11 cellular contexts compared by ENCODE assay signal in genomic region chr14:21191261-21191808, GRCh38. TPM values are rescaled to one million over a fixed set of nuclear protein-coding genes. Genes with fewer than 3 reads are reported as not detected.
A peak's percentile ranks its signal among the peaks of the same experiment; 100 is the strongest.
DNase-seq lines count a peak whose midpoint lies in the region; ATAC-seq and TF ChIP-seq lines count a peak whose summit lies in the region.
"Had no signal": no experiment of that assay in that cellular context is flagged by ENCODE, and none has a peak within 500 bp of the region (broad histone marks: within the 10 kb centered on the region; RNA-seq: fewer than 3 reads in every experiment).

No MANE protein-coding gene starts in this region.

- no peak overlapping the region for H3K27ac Mint-ChIP-seq in activated naive CD4-positive, alpha-beta T cell treated with anti-CD3 and anti-CD28 coated beads, Interleukin-2, amount 10 ng/mL, durations not matched to agents 7 days and 5 days
- peak overlapping the region; percentile 87 for H3K27ac Mint-ChIP-seq in glutamatergic neuron (ENCODE audit: unreplicated experiment)

- no peak for TF ChIP-seq EP300 in stomach (IDR thresholded peaks at IDR 0.05)

- H3K27me3 ChIP-seq in stomach, result no peaks in the 10 kb centered on the region

- no peak overlapping the region for H3K27ac ChIP-seq in stomach

- H3K4me3 ChIP-seq in stomach, result peak overlapping the region; percentile 34 to 48 (median 41)

- peak overlapping the region; percentile 43 for H3K4me3 Mint-ChIP-seq in activated naive CD4-positive, alpha-beta T cell treated with anti-CD3 and anti-CD28 coated beads, Interleukin-2, amount 10 ng/mL, durations not matched to agents 7 days and 5 days
- peak overlapping the region; percentile 78 for H3K4me3 Mint-ChIP-seq in glutamatergic neuron (ENCODE audit: unreplicated experiment)

- H3K27me3 Mint-ChIP-seq in activated naive CD4-positive, alpha-beta T cell treated with anti-CD3 and anti-CD28 coated beads, Interleukin-2, amount 10 ng/mL, durations not matched to agents 7 days and 5 days, result peaks cover 42% of the 10 kb centered on the region
- peaks cover 6% of the 10 kb centered on the region for H3K27me3 Mint-ChIP-seq in glutamatergic neuron (ENCODE audit: unreplicated experiment)

- no peak for ATAC-seq in GM21447 (IDR thresholded peaks at IDR 0.05; ENCODE audit: unreplicated experiment)
- ATAC-seq in HG03457 (IDR thresholded peaks at IDR 0.05; ENCODE audit: unreplicated experiment), result no peak

- peaks cover 6 to 19% (median 13%) of the 10 kb centered on the region in 4 donors for H3K4me1 ChIP-seq in stomach

- WGBS in stomach, 5 donors, result 78 to 91% (median 86%) methylated on average over 6 to 7 of the region's 7 CpGs

- no peaks in the 10 kb centered on the region for H3K36me3 Mint-ChIP-seq in activated naive CD4-positive, alpha-beta T cell treated with anti-CD3 and anti-CD28 coated beads, Interleukin-2, amount 10 ng/mL, durations not matched to agents 7 days and 5 days
- no peaks in the 10 kb centered on the region for H3K36me3 Mint-ChIP-seq in glutamatergic neuron (ENCODE audit: unreplicated experiment)

- TF ChIP-seq POLR2A in stomach (IDR thresholded peaks at IDR 0.05), result no peak

- no peak for DNase-seq in activated naive CD4-positive, alpha-beta T cell treated with anti-CD3 and anti-CD28 coated beads, Interleukin-2, amount 10 ng/mL, durations not matched to agents 7 days and 5 days
- no peak for DNase-seq in activated naive CD4-positive, alpha-beta T cell (lab: John Stamatoyannopoulos, UW)
- DNase-seq in SHP77 treated with DMSO at 0.1 percent for 48 hours (lab: John Stamatoyannopoulos, UW), result peak; percentile 13
- DNase-seq in glutamatergic neuron, result no peak
- no peak for DNase-seq in stomach
- DNase-seq in cortex of kidney (lab: John Stamatoyannopoulos, UW), result no peak

- peaks cover 13% of the 10 kb centered on the region for H3K4me1 Mint-ChIP-seq in activated naive CD4-positive, alpha-beta T cell treated with anti-CD3 and anti-CD28 coated beads, Interleukin-2, amount 10 ng/mL, durations not matched to agents 7 days and 5 days
- H3K4me1 Mint-ChIP-seq in glutamatergic neuron (ENCODE audit: low read depth, unreplicated experiment), result peaks cover 6% of the 10 kb centered on the region

- no peaks in the 10 kb centered on the region for H3K36me3 ChIP-seq in stomach

- CTCF ChIA-PET in activated naive CD4-positive, alpha-beta T cell treated with anti-CD3 and anti-CD28 coated beads, Interleukin-2, amount 10 ng/mL, durations not matched to agents 7 days and 5 days (lab: Charles Lee), result interaction anchor here (0.6 to 1.6 kb wide), 2 partner anchors 87 to 140 kb away, joined by 3 to 5 read pairs; no protein-coding TSS in a partner anchor

- no peaks in the 10 kb centered on the region for H3K9me3 Mint-ChIP-seq in activated naive CD4-positive, alpha-beta T cell treated with anti-CD3 and anti-CD28 coated beads, Interleukin-2, amount 10 ng/mL, durations not matched to agents 7 days and 5 days
- H3K9me3 Mint-ChIP-seq in glutamatergic neuron (ENCODE audit: unreplicated experiment), result peaks cover 11% of the 10 kb centered on the region

- H3K9me3 ChIP-seq in stomach, result no peaks in the 10 kb centered on the region

- TF ChIP-seq CTCF in glutamatergic neuron (IDR thresholded peaks at IDR 0.05; ENCODE audit: partially characterized antibody, unreplicated experiment), result no peak
- no peak for TF ChIP-seq CTCF in stomach (IDR thresholded peaks at IDR 0.05)

- intact Hi-C loops in stomach (cut with DNase I; ENCODE audit: low total_unique reads), result no loop called here

RNA-seq across cellular contexts. Expression of gene OR5AU1, which starts 35.5 kb away (rescaled TPM):
- total RNA-seq in glutamatergic neuron (ENCODE audit: unreplicated experiment) (not detected), stomach (under 1 TPM in 1 of 5 donors, not detected in 4; under 0.01 TPM)
- polyA plus RNA-seq in stomach, result not detected
- total RNA-seq: M059J, myocyte had no signal
- polyA plus RNA-seq: BJ had no signal
